ENCODE assay signal across 8 cellular contexts in genomic region chr7:153193144-153193595, GRCh38.
DNase-seq lines count a peak whose midpoint lies in the region; ATAC-seq and TF ChIP-seq lines count a peak whose summit lies in the region.

No MANE protein-coding gene starts in this region.

- no peak overlapping the region for H2BK120ac ChIP-seq in H9 (ENCODE audit: low read depth, low read length, poor library complexity, severe bottlenecking)

- H3K79me1 ChIP-seq in H9 (ENCODE audit: insufficient read depth, low read depth, low read length, poor library complexity, severe bottlenecking) = no peaks in the 10 kb centered on the region

- no peak overlapping the region for H3K23ac ChIP-seq in H9 (ENCODE audit: insufficient read length, low read depth, low read length)

- H3K36me3 Mint-ChIP-seq in H9 (ENCODE audit: insufficient read depth in 1 of 3, low read depth in 3 of 3) = no peaks in the 10 kb centered on the region

- H3K9ac ChIP-seq in H9 (ENCODE audit: extremely low read depth, insufficient read length, low read length) (no peak overlapping the region), stomach smooth muscle (ENCODE audit: low read length in 2 of 2) (peak overlapping the region in 1 of 2 donors; percentile 47)

- H3K4me3 Mint-ChIP-seq in H9 = no peak overlapping the region

- H3T11ph ChIP-seq in H9 (ENCODE audit: low read length) = no peak overlapping the region

- H3K27me3 ChIP-seq in GM06990 (replicated peaks; ENCODE audit: control insufficient read depth, insufficient read depth, low read length) (no peaks in the 10 kb centered on the region), H9 (ENCODE audit: insufficient read depth, low read length) (no peaks in the 10 kb centered on the region), left ventricle myocardium inferior (ENCODE audit: low read depth) (peaks cover 23% of the 10 kb centered on the region), stomach smooth muscle (ENCODE audit: control insufficient read depth in 1 of 2, insufficient read depth in 2 of 2, low read length in 2 of 2) (no peaks in the 10 kb centered on the region), gastrocnemius medialis (no peaks in the 10 kb centered on the region)

- no peak overlapping the region for H3K4ac ChIP-seq in H9 (ENCODE audit: low read depth, low read length)

- in situ Hi-C loops in gastrocnemius medialis (cut with MboI; ENCODE audit: low sequenced_read_pairs in 4 of 4) = no loop called here

- H3K36me3 ChIP-seq in GM06990 (ENCODE audit: control insufficient read depth, insufficient read depth, low read length) = no peaks in the 10 kb centered on the region
- H3K36me3 ChIP-seq in OCI-LY7 (ENCODE audit: insufficient read depth, low read length) = no peaks in the 10 kb centered on the region
- H3K36me3 ChIP-seq in left ventricle myocardium inferior = no peaks in the 10 kb centered on the region
- no peaks in the 10 kb centered on the region for H3K36me3 ChIP-seq in stomach smooth muscle (ENCODE audit: control insufficient read depth in 2 of 2, insufficient read depth in 2 of 2, low read length in 2 of 2)
- no peaks in the 10 kb centered on the region for H3K36me3 ChIP-seq in gastrocnemius medialis

- no peak overlapping the region for H3K14ac ChIP-seq in H9 (ENCODE audit: insufficient read depth, low read length)

- H4K20me1 ChIP-seq in H9 (ENCODE audit: control insufficient read depth, insufficient read depth, insufficient read length) (no peaks in the 10 kb centered on the region), OCI-LY7 (ENCODE audit: insufficient read depth, low read length) (no peaks in the 10 kb centered on the region)

- no peaks in the 10 kb centered on the region for H3K9me2 ChIP-seq in OCI-LY7 (ENCODE audit: insufficient read depth, low read length)

- CTCF ChIA-PET in OCI-LY7 (lab: Charles Lee; ENCODE audit: unreplicated experiment) = no interaction called here

- no peak overlapping the region for H4K5ac ChIP-seq in H9 (ENCODE audit: insufficient read length, low read depth, low read length)

- POLR2A ChIA-PET in OCI-LY7 (lab: Charles Lee) = no interaction called here

- no peak overlapping the region for H2BK12ac ChIP-seq in H9 (ENCODE audit: insufficient read length, low read depth, low read length)

- no CpG with 5 or more reads among the region's 12 CpGs for WGBS in H9 (ENCODE audit: extremely low coverage, insufficient read length, low lambda C conversion rate)

- H2BK5ac ChIP-seq in H9 (ENCODE audit: insufficient read length, low read length) = no peak overlapping the region

- H3K4me1 Mint-ChIP-seq in H9 = peaks cover 0 to 9% of the 10 kb centered on the region in 2 experiments; a peak in 2 of 4 replicates

- no peak overlapping the region for H3K18ac ChIP-seq in H9 (ENCODE audit: insufficient read length, low read depth, low read length)

- no peak for TF ChIP-seq POLR2A in gastrocnemius medialis (IDR thresholded peaks at IDR 0.05)

- intact Hi-C loops in OCI-LY7 (cut with micrococcal nuclease; ENCODE audit: unreplicated experiment) = no loop called here
- intact Hi-C loops in left ventricle myocardium inferior (cut with micrococcal nuclease) = no loop called here
- intact Hi-C loops in gastrocnemius medialis (cut with DNase I; ENCODE audit: low total_unique reads) = no loop called here

- H3K56ac ChIP-seq in H9 (ENCODE audit: insufficient read length, low read depth, low read length) = no peak overlapping the region

- no peak overlapping the region for H3K27ac Mint-ChIP-seq in H9

- H2AFZ ChIP-seq in H9 (ENCODE audit: low read length) = no peak overlapping the region
- no peak overlapping the region for H2AFZ ChIP-seq in OCI-LY7 (ENCODE audit: low read length)

- H3K27me3 Mint-ChIP-seq in H9 (ENCODE audit: low read depth) = no peaks in the 10 kb centered on the region

- H2BK20ac ChIP-seq in H9 (ENCODE audit: low read depth, low read length, poor library complexity, severe bottlenecking) = no peak overlapping the region

- no peaks in the 10 kb centered on the region for H3K23me2 ChIP-seq in H9 (ENCODE audit: insufficient read length, low read depth, low read length, poor library complexity, severe bottlenecking)

- H3K79me2 ChIP-seq in H9 (ENCODE audit: insufficient read depth, low read length) (no peaks in the 10 kb centered on the region), OCI-LY7 (ENCODE audit: insufficient read depth, low read depth, low read length) (no peaks in the 10 kb centered on the region)

- H3K4me3 ChIP-seq in GM06990 (replicated peaks; ENCODE audit: low read depth, low read length) = no peak overlapping the region
- no peak overlapping the region for H3K4me3 ChIP-seq in OCI-LY7 (ENCODE audit: low read depth, low read length, poor library complexity, severe bottlenecking)
- no peak overlapping the region for H3K4me3 ChIP-seq in left ventricle myocardium inferior
- H3K4me3 ChIP-seq in stomach smooth muscle (ENCODE audit: low read length in 2 of 2) = peak overlapping the region; percentile 26 to 65
- no peak overlapping the region for H3K4me3 ChIP-seq in gastrocnemius medialis

- TF ChIP-seq CTCF in GM06990 (IDR thresholded peaks at IDR 0.05; ENCODE audit: insufficient read depth, low read length, poor library complexity, severe bottlenecking) = peak; percentile 50
- TF ChIP-seq CTCF in H9 (conservative IDR thresholded peaks at IDR 0.05) = peak; percentile 84
- TF ChIP-seq CTCF in OCI-LY7 (conservative IDR thresholded peaks at IDR 0.05; ENCODE audit: low read length) = peak; percentile 70
- TF ChIP-seq CTCF in left ventricle myocardium inferior (IDR thresholded peaks at IDR 0.05; ENCODE audit: borderline replicate concordance) = peak; percentile 68
- TF ChIP-seq CTCF in gastrocnemius medialis (IDR thresholded peaks at IDR 0.05 in 4 of 5, conservative IDR thresholded peaks at IDR 0.05 in 1 of 5) = peak in 2 of 5 experiments; percentile 13 to 26

- no peak overlapping the region for H3K4me2 ChIP-seq in H9 (ENCODE audit: insufficient read depth, insufficient read length, low read length)
- no peak overlapping the region for H3K4me2 ChIP-seq in OCI-LY7 (ENCODE audit: low read length)

- ATAC-seq in GM21526 (IDR thresholded peaks at IDR 0.05; ENCODE audit: low FRiP score, unreplicated experiment) (no peak), gastrocnemius medialis (no peak), GM19467 (IDR thresholded peaks at IDR 0.05; ENCODE audit: unreplicated experiment) (no peak)

- H4K8ac ChIP-seq in H9 (replicated peaks; ENCODE audit: insufficient read length, low read depth, low read length) = no peak overlapping the region

- no peak overlapping the region for H4K91ac ChIP-seq in H9 (ENCODE audit: insufficient read length, low read depth, low read length)

- no peak overlapping the region for H2AK5ac ChIP-seq in H9 (ENCODE audit: insufficient read length, low read length)

- H3K4me1 ChIP-seq in H9 (ENCODE audit: insufficient read depth, low read length) (no peaks in the 10 kb centered on the region), OCI-LY7 (ENCODE audit: insufficient read depth, low read length, poor library complexity, severe bottlenecking) (no peaks in the 10 kb centered on the region), left ventricle myocardium inferior (no peaks in the 10 kb centered on the region), stomach smooth muscle (ENCODE audit: control insufficient read depth, insufficient read depth, low read length) (peaks cover 5% of the 10 kb centered on the region), gastrocnemius medialis (no peaks in the 10 kb centered on the region)

- H2BK15ac ChIP-seq in H9 (ENCODE audit: low read depth, low read length) = no peak overlapping the region

- H3K27ac ChIP-seq in H9 (ENCODE audit: insufficient read length, low read depth, low read length) = no peak overlapping the region
- no peak overlapping the region for H3K27ac ChIP-seq in OCI-LY7 (ENCODE audit: low read depth, low read length, poor library complexity, severe bottlenecking)
- H3K27ac ChIP-seq in left ventricle myocardium inferior (replicated peaks) = no peak overlapping the region
- no peak overlapping the region for H3K27ac ChIP-seq in stomach smooth muscle (ENCODE audit: low read length)
- H3K27ac ChIP-seq in gastrocnemius medialis = no peak overlapping the region

- no TSS peak for BruUV-seq in OCI-LY7 (replicated peaks; lab: Mats Ljungman, UMichigan)

- DNase-seq in GM06990 (ENCODE audit: extremely low read depth, insufficient read length) = peak; percentile 3
- peak; percentile 79 for DNase-seq in H9
- peak; percentile 12 for DNase-seq in OCI-LY7 (ENCODE audit: low spot score)
- DNase-seq in left ventricle myocardium inferior = no peak
- DNase-seq in gastrocnemius medialis = no peak

- peaks cover 6% of the 10 kb centered on the region for H3K9me3 ChIP-seq in H9 (ENCODE audit: control insufficient read depth, low read depth, low read length)
- no peaks in the 10 kb centered on the region for H3K9me3 ChIP-seq in OCI-LY7 (ENCODE audit: low read length)
- no peaks in the 10 kb centered on the region for H3K9me3 ChIP-seq in left ventricle myocardium inferior (replicated peaks)
- no peaks in the 10 kb centered on the region for H3K9me3 ChIP-seq in stomach smooth muscle (ENCODE audit: control insufficient read depth in 2 of 2, low read length in 2 of 2)
- H3K9me3 ChIP-seq in gastrocnemius medialis = no peaks in the 10 kb centered on the region

- peaks cover 21 to 71% of the 10 kb centered on the region in 2 experiments for H3K9me3 Mint-ChIP-seq in H9

Comparison
In these comparisons a context has a peak if more than half of its experiments do, and no peak if none do; other contexts are left out.
1. DNase-seq: peak in GM06990 (single experiment), H9 (single experiment) and OCI-LY7 (single experiment); none in left ventricle myocardium inferior (single experiment) and gastrocnemius medialis (0 of 2).
2. H3K4me3 ChIP-seq: peak in stomach smooth muscle (2 of 2); none in GM06990 (single experiment), OCI-LY7 (single experiment), left ventricle myocardium inferior (single experiment) and gastrocnemius medialis (0 of 4).